15 cellular contexts compared by ENCODE assay signal in genomic region chr1:39116868-39117728, GRCh38.
DNase-seq lines count a peak whose midpoint lies in the region; ATAC-seq and TF ChIP-seq lines count a peak whose summit lies in the region.
"Had no signal": no experiment of that assay in that cellular context is flagged by ENCODE, and none has a peak within 500 bp of the region (broad histone marks: within the 10 kb centered on the region; RNA-seq: fewer than 3 reads in every experiment).

No MANE protein-coding gene starts in this region.

- CTCF ChIA-PET in SK-N-SH (lab: Yijun Ruan, JAX): interaction anchor here (1.3 to 1.9 kb wide), 2 partner anchors 75 to 142 kb away, joined by 5 to 6 read pairs; no protein-coding TSS in a partner anchor

- no peaks in the 10 kb centered on the region for H3K9me2 ChIP-seq in GM23338 (ENCODE audit: insufficient read depth)
- no peaks in the 10 kb centered on the region for H3K9me2 ChIP-seq in SK-N-SH

- TF ChIP-seq POLR2A in prostate gland (IDR thresholded peaks at IDR 0.05): no peak
- TF ChIP-seq POLR2A in ovary (IDR thresholded peaks at IDR 0.05): no peak

- no peak overlapping the region for H3K4me3 ChIP-seq in GM23338
- H3K4me3 ChIP-seq in SK-N-SH (ENCODE audit: low read depth in 2 of 2, low read length in 1 of 2): no peak overlapping the region; a peak in 1 of 4 replicates
- H3K4me3 ChIP-seq in fibroblast of mammary gland (ENCODE audit: control insufficient read depth, low read depth, low read length): no peak overlapping the region
- no peak overlapping the region for H3K4me3 ChIP-seq in prostate gland
- H3K4me3 ChIP-seq in ovary: no peak overlapping the region
- H3K4me3 ChIP-seq in upper lobe of right lung: no peak overlapping the region

- H2AFZ ChIP-seq in GM23338 (no peak overlapping the region), SK-N-SH (ENCODE audit: low read depth) (no peak overlapping the region)

- H3K9me3 ChIP-seq in SK-N-SH (no peaks in the 10 kb centered on the region), prostate gland (no peaks in the 10 kb centered on the region), ovary (no peaks in the 10 kb centered on the region), upper lobe of right lung (no peaks in the 10 kb centered on the region)

- TF ChIP-seq CTCF in GM23338 (conservative IDR thresholded peaks at IDR 0.05; ENCODE audit: low read depth in 2 of 2) (no peak), SK-N-SH (IDR thresholded peaks at IDR 0.05) (no peak), fibroblast of mammary gland (conservative IDR thresholded peaks at IDR 0.05; ENCODE audit: control insufficient read depth, insufficient read depth, low read depth, low read length) (no peak), prostate gland (IDR thresholded peaks at IDR 0.05) (no peak), ovary (IDR thresholded peaks at IDR 0.05) (no peak), upper lobe of right lung (IDR thresholded peaks at IDR 0.05) (no peak)

- H3K4me1 ChIP-seq in GM23338 (ENCODE audit: insufficient read depth) (peaks cover 51% of the 10 kb centered on the region), SK-N-SH (ENCODE audit: control insufficient read depth in 1 of 2, insufficient read depth in 2 of 2, low read depth in 1 of 2, low read length in 1 of 2) (peaks cover 18 to 25% of the 10 kb centered on the region in 2 experiments; a peak in 3 of 4 replicates), prostate gland (replicated peaks) (peaks cover 7% of the 10 kb centered on the region), ovary (ENCODE audit: insufficient read depth) (peaks cover 9% of the 10 kb centered on the region), upper lobe of right lung (peaks cover 53% of the 10 kb centered on the region)

- peaks cover 18% of the 10 kb centered on the region for H3K4me1 Mint-ChIP-seq in GM23338
- H3K4me1 Mint-ChIP-seq: central memory CD8-positive, alpha-beta T cell had no signal

- H3K27ac Mint-ChIP-seq in GM23338: no peak overlapping the region
- H3K27ac Mint-ChIP-seq: T-helper 1 cell treated with Interleukin-12 subunit alpha and Interleukin-12 subunit beta and Interleukin-4 antibody, amounts not matched to agents 30 μg/mL and 1 μg/mL, for 36 hours had no signal

- no peak overlapping the region for H3K4me2 ChIP-seq in GM23338
- peak overlapping the region; percentile 35; the same call in 1 of the 2 replicates for H3K4me2 ChIP-seq in SK-N-SH
- H3K4me2 ChIP-seq: KMS-11 had no signal

- no peak overlapping the region for H3K9ac ChIP-seq in SK-N-SH
- H3K9ac ChIP-seq: KMS-11 had no signal

- H3F3A ChIP-seq in GM23338 (replicated peaks; ENCODE audit: low read depth) (no peaks in the 10 kb centered on the region; the same call in 1 of the 2 replicates), SK-N-SH (replicated peaks; ENCODE audit: insufficient read depth) (peaks cover 5% of the 10 kb centered on the region)

- ATAC-seq in GM23338 (no peak), HG02610 (IDR thresholded peaks at IDR 0.05; ENCODE audit: unreplicated experiment) (no peak), upper lobe of right lung (no peak)

- H3K27ac ChIP-seq in GM23338 (ENCODE audit: low read depth) (peak overlapping the region; percentile 86; the same call in 1 of the 2 replicates), SK-N-SH (ENCODE audit: low read depth in 2 of 2, low read length in 1 of 2) (peak overlapping the region in 1 of 2 experiments; percentile 26; a peak in 1 of 4 replicates), prostate gland (peak overlapping the region; percentile 49 to 61), ovary (no peak overlapping the region), upper lobe of right lung (no peak overlapping the region)
- H3K27ac ChIP-seq: KMS-11 had no signal

- WGBS in SK-N-SH (ENCODE audit: low lambda C conversion rate): 41% methylated on average over 3 of the region's 3 CpGs
- WGBS in prostate gland: 37% methylated on average over 3 of the region's 3 CpGs
- WGBS in ovary, 3 donors: 78 to 79% (median 79%) methylated on average over 3 of the region's 3 CpGs

- no peak for TF ChIP-seq RAD21 in SK-N-SH (IDR thresholded peaks at IDR 0.05; ENCODE audit: low read length)

- H3K36me3 Mint-ChIP-seq in GM23338 (ENCODE audit: low read depth): peaks cover 14% of the 10 kb centered on the region

- peaks cover 3% of the 10 kb centered on the region for H3K36me3 ChIP-seq in GM23338 (ENCODE audit: insufficient read depth)
- no peaks in the 10 kb centered on the region for H3K36me3 ChIP-seq in SK-N-SH (replicated peaks in 1 of 2; ENCODE audit: control insufficient read depth in 1 of 2, insufficient read depth in 2 of 2, low read length in 1 of 2)
- H3K36me3 ChIP-seq in prostate gland: no peaks in the 10 kb centered on the region
- H3K36me3 ChIP-seq in ovary: no peaks in the 10 kb centered on the region
- H3K36me3 ChIP-seq in upper lobe of right lung: no peaks in the 10 kb centered on the region

- H3K9me3 Mint-ChIP-seq in GM23338: no peaks in the 10 kb centered on the region
- H3K9me3 Mint-ChIP-seq: central memory CD8-positive, alpha-beta T cell; T-helper 1 cell treated with Interleukin-12 subunit alpha and Interleukin-12 subunit beta and Interleukin-4 antibody, amounts not matched to agents 30 μg/mL and 1 μg/mL, for 36 hours had no signal

- no peak for DNase-seq in GM23338 (ENCODE audit: low spot score)
- DNase-seq in SK-N-SH: no peak
- peak; percentile 36 for DNase-seq in fibroblast of mammary gland (ENCODE audit: low read depth)
- no peak for DNase-seq in prostate gland (ENCODE audit: low spot score)
- no peak for DNase-seq in ovary
- DNase-seq in upper lobe of right lung: no peak
- DNase-seq in hypothalamus (lab: John Stamatoyannopoulos, UW): no peak
- DNase-seq: activated T-cell treated with anti-CD3 and anti-CD28 coated beads, Interleukin-2, amount 50 U/mL, for 1 hour; glutamatergic neuron; NCI-H69; stimulated activated CD4-positive, alpha-beta T cell treated with anti-CD3 and anti-CD28 coated beads, Interleukin-2, amount 100 ng/mL, for 48 hours had no signal

- H3K27me3 ChIP-seq in GM23338 (ENCODE audit: insufficient read depth) (no peaks in the 10 kb centered on the region), SK-N-SH (ENCODE audit: insufficient read depth) (no peaks in the 10 kb centered on the region), prostate gland (replicated peaks; ENCODE audit: insufficient read depth) (no peaks in the 10 kb centered on the region), ovary (no peaks in the 10 kb centered on the region), upper lobe of right lung (no peaks in the 10 kb centered on the region)

- intact Hi-C loops in prostate gland (cut with DNase I) (no loop called here), ovary (cut with DNase I) (no loop called here), upper lobe of right lung (cut with DNase I) (no loop called here)

- TF ChIP-seq EP300 in SK-N-SH (IDR thresholded peaks at IDR 0.05; ENCODE audit: borderline replicate concordance in 1 of 2, low read depth in 1 of 2, low read length in 1 of 2) (peak; percentile 59 to 73; a peak in 2 of 4 replicates), ovary (IDR thresholded peaks at IDR 0.05) (no peak)

- peaks cover 100% of the 10 kb centered on the region for H3K79me2 ChIP-seq in GM23338 (replicated peaks; ENCODE audit: insufficient read depth)
- peaks cover 100% of the 10 kb centered on the region for H3K79me2 ChIP-seq in SK-N-SH (ENCODE audit: insufficient read depth)

- H4K20me1 ChIP-seq in GM23338 (replicated peaks; ENCODE audit: insufficient read depth) (peaks cover 48% of the 10 kb centered on the region), SK-N-SH (ENCODE audit: insufficient read depth) (peaks cover 85% of the 10 kb centered on the region)

- POLR2A ChIA-PET in SK-N-SH (lab: Yijun Ruan, JAX): no interaction called here

- no peak overlapping the region for H3K4me3 Mint-ChIP-seq in GM23338
- H3K4me3 Mint-ChIP-seq: central memory CD8-positive, alpha-beta T cell; T-helper 1 cell treated with Interleukin-12 subunit alpha and Interleukin-12 subunit beta and Interleukin-4 antibody, amounts not matched to agents 30 μg/mL and 1 μg/mL, for 36 hours had no signal

- H3K27me3 Mint-ChIP-seq in GM23338 (ENCODE audit: insufficient read depth, low read depth, poor library complexity): peaks cover 2% of the 10 kb centered on the region
- H3K27me3 Mint-ChIP-seq: central memory CD8-positive, alpha-beta T cell had no signal

TF ChIP-seq in GM23338, 12 proteins besides CTCF, POLR2A, EP300 and RAD21:
- no peak for TF ChIP-seq EZH2 (IDR thresholded peaks at IDR 0.05; ENCODE audit: low read depth, unreplicated experiment)
TF ChIP-seq in GM23338: peak in this region for 0.

TF ChIP-seq in SK-N-SH, 30 proteins besides CTCF, POLR2A, EP300 and RAD21 (continues in another document):
- TF ChIP-seq SIN3A (IDR thresholded peaks at IDR 0.05; ENCODE audit: borderline replicate concordance, low read depth, low read length): peak; percentile 84; the same call in 1 of the 2 replicates
- TF ChIP-seq GATA2 (CRISPR knock-in tag; IDR thresholded peaks at IDR 0.05): no peak
- no peak for TF ChIP-seq FOXJ3 (CRISPR knock-in tag; IDR thresholded peaks at IDR 0.05)
- no peak for TF ChIP-seq RFX5 (IDR thresholded peaks at IDR 0.05; ENCODE audit: low read length)
- TF ChIP-seq GABPA (IDR thresholded peaks at IDR 0.05; ENCODE audit: low read depth): 0 out of 2 replicates have a peak, but pooled peaks have one; percentile 20
- TF ChIP-seq YY1 (IDR thresholded peaks at IDR 0.05; ENCODE audit: low read depth): no peak
- TF ChIP-seq MEF2A (IDR thresholded peaks at IDR 0.05; ENCODE audit: borderline replicate concordance, low read depth): no peak
- peak; percentile 98 for TF ChIP-seq JUND (IDR thresholded peaks at IDR 0.05)
- TF ChIP-seq PBX3 (IDR thresholded peaks at IDR 0.05): peak; percentile 98
- TF ChIP-seq CHD2 (IDR thresholded peaks at IDR 0.05; ENCODE audit: low read length, partially characterized antibody): no peak

Comparison
In these comparisons a context has a peak if more than half of its experiments do, and no peak if none do; other contexts are left out.
1. H3K27ac ChIP-seq: peak in GM23338 (single experiment) and prostate gland (2 of 2); none in ovary (0 of 2) and upper lobe of right lung (single experiment).